Comparison of ENCODE assay signal across 17 cellular contexts in the genomic region with DNA sequence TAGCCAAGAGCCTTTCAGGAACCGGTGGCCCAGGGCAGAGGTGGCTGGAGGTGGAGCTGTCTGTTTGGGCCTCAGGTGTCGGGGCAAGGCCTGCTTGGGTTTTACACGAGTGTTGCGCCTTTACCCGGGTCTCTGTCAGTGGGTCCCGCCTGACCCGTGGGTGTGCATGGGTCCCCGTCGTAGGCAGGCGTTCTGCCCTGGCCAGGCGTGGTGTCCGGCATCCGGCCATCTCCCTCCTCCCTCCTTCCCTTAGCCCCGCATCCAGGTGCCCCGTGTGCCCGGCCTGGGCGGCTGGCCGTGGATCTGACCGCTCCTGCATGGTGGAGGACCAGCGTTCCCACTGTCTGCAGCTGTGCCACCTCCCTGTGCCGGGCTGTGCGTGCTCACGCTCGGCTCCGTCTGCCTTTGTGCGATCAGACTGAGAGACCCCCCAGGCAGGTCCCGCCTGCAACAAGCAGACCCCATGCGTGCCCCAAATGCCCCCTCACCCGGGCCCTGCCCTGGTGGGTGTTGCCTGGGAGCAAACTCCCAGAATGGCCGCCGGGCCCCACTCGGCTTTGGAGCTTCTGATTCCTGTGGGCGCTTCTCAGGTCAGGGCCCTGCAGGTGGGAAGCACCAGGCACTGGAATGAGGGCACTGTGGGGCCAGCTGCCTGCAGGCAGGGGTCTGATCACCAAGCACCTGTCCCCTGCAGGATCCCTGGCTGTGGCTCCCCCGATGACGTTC. TPM values are rescaled to one million over a fixed set of nuclear protein-coding genes. Genes with fewer than 3 reads are reported as not detected.
DNase-seq lines count a peak whose midpoint lies in the region; ATAC-seq and TF ChIP-seq lines count a peak whose summit lies in the region.
"Had no signal": no experiment of that assay in that cellular context is flagged by ENCODE, and none has a peak within 500 bp of the region (broad histone marks: within the 10 kb centered on the region; RNA-seq: fewer than 3 reads in every experiment).

No MANE protein-coding gene starts in this region.

- H3K9me3 Mint-ChIP-seq in CD8-positive, alpha-beta T cell: no peaks in the 10 kb centered on the region
- H3K9me3 Mint-ChIP-seq: activated CD4-positive, alpha-beta T cell treated with anti-CD3 and anti-CD28 coated beads, Interleukin-2, amount 10 ng/mL, durations not matched to agents 24 days and 14 days; effector memory CD8-positive, alpha-beta T cell; immature natural killer cell had no signal

- H3K27ac Mint-ChIP-seq in CD8-positive, alpha-beta T cell: no peak overlapping the region

- no peaks in the 10 kb centered on the region for H3K36me3 ChIP-seq in CD8-positive, alpha-beta T cell (ENCODE audit: insufficient read depth, low read length)
- no peaks in the 10 kb centered on the region for H3K36me3 ChIP-seq in HEK293 (ENCODE audit: control insufficient read depth in 2 of 2, insufficient read depth in 1 of 2, low read length in 2 of 2)
- H3K36me3 ChIP-seq: BE2C had no signal

- peaks cover 5% of the 10 kb centered on the region for H3K4me1 Mint-ChIP-seq in CD8-positive, alpha-beta T cell (ENCODE audit: low read depth)

- H3K27ac ChIP-seq in CD8-positive, alpha-beta T cell (ENCODE audit: low read depth, low read length): no peak overlapping the region
- H3K27ac ChIP-seq in HEK293 (ENCODE audit: extremely low read depth, low read depth, low read length): no peak overlapping the region
- H3K27ac ChIP-seq: body of pancreas had no signal

- H3K36me3 Mint-ChIP-seq in CD8-positive, alpha-beta T cell: no peaks in the 10 kb centered on the region
- H3K36me3 Mint-ChIP-seq: immature natural killer cell had no signal

- no peaks in the 10 kb centered on the region for H3K9me3 ChIP-seq in CD8-positive, alpha-beta T cell (ENCODE audit: low read length)
- H3K9me3 ChIP-seq in HEK293 (ENCODE audit: control insufficient read depth, insufficient read depth, low read depth, low read length): no peaks in the 10 kb centered on the region
- H3K9me3 ChIP-seq: BE2C, body of pancreas had no signal

- no peaks in the 10 kb centered on the region for H3K27me3 ChIP-seq in CD8-positive, alpha-beta T cell (ENCODE audit: insufficient read depth, low read length)
- H3K27me3 ChIP-seq: BE2C, body of pancreas had no signal

- intact Hi-C loops in CD8-positive, alpha-beta T cell (cut with DNase I, micrococcal nuclease): no loop called here
- intact Hi-C loops in posterior vena cava (cut with DNase I): no loop called here

- TF ChIP-seq CTCF in CD8-positive, alpha-beta T cell (IDR thresholded peaks at IDR 0.05): no peak
- no peak for TF ChIP-seq CTCF in HEK293 (tag by site-specific recombination; IDR thresholded peaks at IDR 0.05)

- peak in 3 of 7 experiments; percentile 16 to 37 (median 26) for DNase-seq in CD8-positive, alpha-beta T cell
- peak; percentile 15 for DNase-seq in epidermal melanocyte (ENCODE audit: insufficient read length, low spot score)
- DNase-seq in posterior vena cava (ENCODE audit: low spot score): peak; percentile 80
- no peak for DNase-seq in NK-92 (lab: John Stamatoyannopoulos, UW; ENCODE audit: unreplicated experiment)
- no peak for DNase-seq in MV-4-11 (lab: John Stamatoyannopoulos, UW)
- DNase-seq in islet precursor cell: no peak
- DNase-seq: activated gamma-delta T cell treated with Interleukin-2 at 50 U/mL for 16 hours, BE2C, body of pancreas, NCI-H2081 treated with DMSO at 0.1 percent for 48 hours had no signal

- peak; percentile 72 for ATAC-seq in CD8-positive, alpha-beta T cell
- no peak for ATAC-seq in GM19395 (IDR thresholded peaks at IDR 0.05; ENCODE audit: unreplicated experiment)
- ATAC-seq: body of pancreas had no signal

- POLR2A ChIA-PET in CD8-positive, alpha-beta T cell (lab: Charles Lee): interaction anchor here (0.6 kb wide), 1 partner anchor 25 kb away, joined by 3 read pairs; no protein-coding TSS in a partner anchor
- POLR2A ChIA-PET in HEK293 (lab: Yijun Ruan, JAX): interaction anchor here (0.6 kb wide), 1 partner anchor 22 kb away, joined by 3 read pairs; no protein-coding TSS in a partner anchor

- peaks cover 5% of the 10 kb centered on the region for H3K27me3 Mint-ChIP-seq in CD8-positive, alpha-beta T cell (ENCODE audit: low read depth)
- H3K27me3 Mint-ChIP-seq: activated CD4-positive, alpha-beta T cell treated with anti-CD3 and anti-CD28 coated beads, Interleukin-2, amount 10 ng/mL, durations not matched to agents 24 days and 14 days; effector memory CD8-positive, alpha-beta T cell had no signal

- no peak overlapping the region for H3K4me3 Mint-ChIP-seq in CD8-positive, alpha-beta T cell
- H3K4me3 Mint-ChIP-seq: activated CD4-positive, alpha-beta T cell treated with anti-CD3 and anti-CD28 coated beads, Interleukin-2, amount 10 ng/mL, durations not matched to agents 24 days and 14 days; immature natural killer cell had no signal

- CTCF ChIA-PET in CD8-positive, alpha-beta T cell (lab: Charles Lee): no interaction called here
- CTCF ChIA-PET in HEK293 (lab: Yijun Ruan, JAX): no interaction called here

- peaks cover 9% of the 10 kb centered on the region for H3K4me1 ChIP-seq in CD8-positive, alpha-beta T cell (ENCODE audit: insufficient read depth, low read length)
- H3K4me1 ChIP-seq in HEK293 (ENCODE audit: control insufficient read depth, insufficient read depth, low read length): no peaks in the 10 kb centered on the region
- H3K4me1 ChIP-seq: body of pancreas had no signal

- no peak overlapping the region for H3K4me3 ChIP-seq in CD8-positive, alpha-beta T cell (ENCODE audit: low read depth, low read length)
- no peak overlapping the region for H3K4me3 ChIP-seq in HEK293 (ENCODE audit: low read depth, low read length)
- H3K4me3 ChIP-seq: body of pancreas had no signal

TF ChIP-seq in HEK293, 187 proteins besides CTCF, POLR2A, EP300 and RAD21:
- TF ChIP-seq KLF7 (tag by site-specific recombination; IDR thresholded peaks at IDR 0.05; ENCODE audit: borderline replicate concordance) (no peak), ZNF600 (tag by site-specific recombination; IDR thresholded peaks at IDR 0.05) (0 out of 2 replicates have a peak, but pooled peaks have one; percentile 37)

RNA-seq across cellular contexts. Expression of gene NEU4, which starts 4.2 kb away (rescaled TPM):
- 1 to 10 TPM; 2.9 to 3.0 TPM for total RNA-seq in CD8-positive, alpha-beta T cell
- total RNA-seq in posterior vena cava: under 1 TPM in 1 of 2 donors, not detected in 1; 0.38 TPM
- total RNA-seq: body of pancreas, fibroblast of villous mesenchyme, RPMI7951 had no signal

RNA-seq across cellular contexts. Expression of gene GAL3ST2, which starts 36.6 kb away (rescaled TPM):
- 1 to 10 TPM in 1 of 2 experiments, under 1 TPM in 1; 0.81 to 1.1 TPM for total RNA-seq in CD8-positive, alpha-beta T cell
- not detected for total RNA-seq in posterior vena cava
- total RNA-seq: body of pancreas, RPMI7951 had no signal

RNA-seq across cellular contexts. Expression of gene PDCD1, which starts 45.5 kb away (rescaled TPM):
- total RNA-seq in CD8-positive, alpha-beta T cell: 10 to 100 TPM in 1 of 2 experiments, 1 to 10 TPM in 1; 8.0 to 10.7 TPM
- total RNA-seq in posterior vena cava: under 1 TPM in 1 of 2 donors, not detected in 1; 0.38 TPM
- total RNA-seq: fibroblast of villous mesenchyme, RPMI7951 had no signal

RNA-seq across cellular contexts. Expression of gene RTP5, which starts 56.3 kb away (rescaled TPM):
- 1 to 10 TPM; 1.8 to 2.7 TPM for total RNA-seq in CD8-positive, alpha-beta T cell
- under 1 TPM in 1 of 2 donors, not detected in 1; 0.10 TPM for total RNA-seq in posterior vena cava
- total RNA-seq: activated CD4-positive, alpha-beta T cell treated with anti-CD3 and anti-CD28 coated beads, Interleukin-2, amount 10 ng/mL, durations not matched to agents 24 days and 14 days; body of pancreas; fibroblast of villous mesenchyme; RPMI7951 had no signal

Comparison
In these comparisons a context has a peak if more than half of its experiments do, and no peak if none do; other contexts are left out.
1. DNase-seq: peak in epidermal melanocyte (single experiment) and posterior vena cava (single experiment); none in NK-92 (single experiment), MV-4-11 (single experiment) and islet precursor cell (single experiment).
2. RNA of gene PDCD1, which starts 45.5 kb away (total RNA-seq): 8.0 to 10.7 TPM in CD8-positive, alpha-beta T cell; 0.38 TPM in posterior vena cava; every median in the first group is over 4 times any median in the second.